ENCODE assay signal across 24 cellular contexts in the genomic region with DNA sequence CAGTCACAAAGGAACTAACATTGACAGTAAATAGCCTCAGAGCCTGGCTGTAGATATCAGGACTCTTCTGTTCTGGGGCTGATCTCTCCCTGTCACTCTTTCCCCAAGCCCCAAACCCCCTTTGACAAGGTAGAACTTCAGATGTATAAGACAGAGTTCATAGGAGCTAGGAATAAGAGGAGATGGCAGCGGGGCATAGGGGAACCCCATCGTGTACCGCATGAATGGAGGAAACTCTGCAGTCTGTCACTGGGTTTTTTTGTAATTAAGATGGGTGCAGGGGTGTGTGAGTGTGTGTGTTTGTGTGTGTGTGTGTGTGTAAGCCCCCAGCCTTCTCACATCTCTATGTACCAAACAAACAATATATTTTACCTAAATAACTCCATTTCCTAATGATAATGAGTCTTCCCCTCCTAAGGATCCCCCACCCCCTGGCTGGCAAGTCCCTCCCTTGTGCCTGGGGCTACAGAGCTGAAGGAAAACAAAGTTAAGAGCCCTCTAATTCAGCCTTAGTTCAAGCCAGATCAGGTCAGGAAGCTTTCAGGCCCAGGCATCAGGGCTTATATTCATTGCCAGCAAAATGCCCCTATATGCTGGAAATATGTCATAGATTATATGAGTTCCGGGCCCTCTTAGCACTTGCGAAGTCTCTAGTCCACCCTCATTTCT. TPM values are rescaled to one million over a fixed set of nuclear protein-coding genes. Genes with fewer than 3 reads are reported as not detected.
DNase-seq lines count a peak whose midpoint lies in the region; FAIRE-seq and TF ChIP-seq lines count a peak whose summit lies in the region.
"Had no signal": no experiment of that assay in that cellular context is flagged by ENCODE, and none has a peak within 500 bp of the region (broad histone marks: within the 10 kb centered on the region; RNA-seq: fewer than 3 reads in every experiment).

No MANE protein-coding gene starts in this region.

- no peak overlapping the region for H3K4ac ChIP-seq in H1 (replicated peaks; ENCODE audit: insufficient read length, low read depth, low read length)

- H2AFZ ChIP-seq in Loucy (ENCODE audit: low read length) (no peak overlapping the region), H1 (ENCODE audit: low read length) (no peak overlapping the region)

- H2AK5ac ChIP-seq in H1 (ENCODE audit: low read depth, low read length): no peak overlapping the region

- H2BK120ac ChIP-seq in H1 (replicated peaks; ENCODE audit: low read depth, low read length): no peak overlapping the region

- no peak overlapping the region for H3K23ac ChIP-seq in H1 (ENCODE audit: insufficient read length)

- no peaks in the 10 kb centered on the region for H3F3A ChIP-seq in Loucy (ENCODE audit: low read depth)

- no peak overlapping the region for H4K8ac ChIP-seq in H1 (ENCODE audit: extremely low read depth, insufficient read depth, low read length)

- POLR2A ChIA-PET in H1 (lab: Charles Lee; ENCODE audit: partially characterized antibody): no interaction called here

- H4K5ac ChIP-seq in H1 (ENCODE audit: insufficient read length, low read depth, low read length): no peak overlapping the region

- H4K20me1 ChIP-seq in Loucy (ENCODE audit: insufficient read depth, low read length, poor library complexity, severe bottlenecking): peaks cover 83% of the 10 kb centered on the region
- H4K20me1 ChIP-seq in H1 (replicated peaks in 1 of 2; ENCODE audit: control insufficient read depth in 1 of 2, insufficient read depth in 2 of 2, low read length in 2 of 2): peaks cover 10 to 11% of the 10 kb centered on the region in 2 experiments

- no peaks in the 10 kb centered on the region for H3K27me3 ChIP-seq in Loucy (ENCODE audit: insufficient read depth, low read length, poor library complexity, severe bottlenecking)
- H3K27me3 ChIP-seq in H1 (replicated peaks in 1 of 4; ENCODE audit: control insufficient read depth in 3 of 4, extremely low read depth in 1 of 4, insufficient read depth in 3 of 4, low read length in 3 of 4): peaks cover 95 to 100% (median 99%) of the 10 kb centered on the region in 4 experiments
- H3K27me3 ChIP-seq in skeletal muscle tissue (ENCODE audit: control insufficient read depth in 3 of 3, insufficient read depth in 3 of 3, low read length in 3 of 3): peaks cover 0 to 3% (median 3%) of the 10 kb centered on the region in 3 donors
- H3K27me3 ChIP-seq: breast epithelium had no signal

- TF ChIP-seq RAD21 in H1 (IDR thresholded peaks at IDR 0.05 in 1 of 2, conservative IDR thresholded peaks at IDR 0.05 in 1 of 2; ENCODE audit: low read depth in 2 of 2, low read length in 2 of 2): no peak

- TF ChIP-seq EP300 in H1 (IDR thresholded peaks at IDR 0.05; ENCODE audit: borderline replicate concordance in 1 of 2, low read depth in 2 of 2, low read length in 2 of 2): no peak

- no peak overlapping the region for H3K9ac ChIP-seq in Loucy (ENCODE audit: low read depth, low read length, poor library complexity, severe bottlenecking)
- H3K9ac ChIP-seq in H1 (replicated peaks in 1 of 4; ENCODE audit: extremely low read depth in 1 of 4, low read depth in 3 of 4, low read length in 3 of 4): no peak overlapping the region
- H3K9ac ChIP-seq in skeletal muscle tissue (ENCODE audit: low read depth in 1 of 3, low read length in 3 of 3): no peak overlapping the region
- H3K9ac ChIP-seq: BLaER1 had no signal

- WGBS in H1 (ENCODE audit: extremely low coverage in 1 of 2, insufficient coverage in 1 of 2, insufficient read length in 1 of 2, insufficient replicate concordance in 2 of 2, low coverage in 1 of 2, low lambda C conversion rate in 2 of 2, missing lambda C conversion rate in 1 of 2), 2 experiments: 49% methylated on average over 5 of the region's 5 CpGs; no CpG with 5 or more reads in 1 of the 2 experiments

- peaks cover 95% of the 10 kb centered on the region for H3K79me2 ChIP-seq in Loucy (ENCODE audit: insufficient read depth, low read length)
- H3K79me2 ChIP-seq in H1 (ENCODE audit: control insufficient read depth in 1 of 2, insufficient read depth in 2 of 2, low read length in 2 of 2): no peaks in the 10 kb centered on the region

- TF ChIP-seq CTCF in Loucy (conservative IDR thresholded peaks at IDR 0.05; ENCODE audit: low read length): no peak
- TF ChIP-seq CTCF in H1 (IDR thresholded peaks at IDR 0.05; ENCODE audit: control extremely low read depth in 1 of 3, insufficient read depth in 1 of 3, low read depth in 1 of 3, low read length in 3 of 3): no peak

- H3K9me3 ChIP-seq in Loucy (ENCODE audit: insufficient read depth, low read depth, low read length) (no peaks in the 10 kb centered on the region), H1 (ENCODE audit: insufficient read depth in 2 of 2, low read depth in 1 of 2, low read length in 1 of 2) (no peaks in the 10 kb centered on the region; a peak in 2 of 4 replicates), skeletal muscle tissue (ENCODE audit: control insufficient read depth in 3 of 3, low read length in 3 of 3) (no peaks in the 10 kb centered on the region)
- H3K9me3 ChIP-seq: breast epithelium, heart left ventricle, lower lobe of right lung, pancreas had no signal

- no peak overlapping the region for H2BK15ac ChIP-seq in H1 (ENCODE audit: low read length)

- no peak overlapping the region for H3K56ac ChIP-seq in H1 (replicated peaks; ENCODE audit: insufficient read length, low read depth, low read length)

- CTCF ChIA-PET in H1 (lab: Charles Lee; ENCODE audit: partially characterized antibody): interaction anchor here (0.7 to 20.0 kb wide), 6 partner anchors 9 to 163 kb away, joined by 3 to 339 read pairs (median 5); partner anchors contain the start of gene SMUG1

- no peaks in the 10 kb centered on the region for H3K79me1 ChIP-seq in H1 (ENCODE audit: low read depth, low read length)

- no peak overlapping the region for H3K14ac ChIP-seq in H1 (ENCODE audit: insufficient read length)

- no peak for FAIRE-seq in H1 (lab: Jason Lieb, UNC)
- FAIRE-seq: endometrium, pancreas had no signal

- no peak for TF ChIP-seq POLR2A in H1 (IDR thresholded peaks at IDR 0.05; ENCODE audit: control extremely low read depth in 1 of 2, low read depth in 2 of 2, low read length in 2 of 2)
- TF ChIP-seq POLR2A in erythroblast (IDR thresholded peaks at IDR 0.05; ENCODE audit: low read length): no peak

- H3K4me1 ChIP-seq in Loucy (ENCODE audit: insufficient read depth, low read length, poor library complexity, severe bottlenecking) (peaks cover 58% of the 10 kb centered on the region), H1 (replicated peaks in 1 of 4; ENCODE audit: control insufficient read depth in 3 of 4, insufficient read depth in 4 of 4, low read length in 3 of 4) (peaks cover 0 to 4% (median 3%) of the 10 kb centered on the region in 4 experiments; a peak in 5 of 7 replicates), skeletal muscle tissue (ENCODE audit: control insufficient read depth in 3 of 3, insufficient read depth in 3 of 3, low read length in 3 of 3) (peaks cover 17 to 22% (median 18%) of the 10 kb centered on the region in 3 donors)
- H3K4me1 ChIP-seq: BLaER1, breast epithelium had no signal

- no peak for DNase-seq in H1 (ENCODE audit: low read depth in 1 of 2, low spot score in 2 of 2)
- no peak for DNase-seq in GM19240 (ENCODE audit: insufficient read length, low spot score)
- no peak for DNase-seq in erythroblast (lab: John Stamatoyannopoulos, UW)
- DNase-seq: activated CD4-positive, alpha-beta T cell treated with anti-CD3 and anti-CD28 coated beads, Interleukin-2, amount 10 ng/mL, durations not matched to agents 24 days and 14 days; activated CD8-positive, alpha-beta memory T cell treated with anti-CD3 and anti-CD28 coated beads for 24 hours; activated T-cell treated with anti-CD3 and anti-CD28 coated beads for 4 hours; dorsolateral prefrontal cortex; foreskin melanocyte; heart left ventricle; Kasumi-1; lower lobe of right lung; NCI-H1417 treated with DMSO at 0.1 percent for 48 hours; NCI-H2081; NCI-H526; pancreas; Right ventricle myocardium superior had no signal

- no peak overlapping the region for H4K91ac ChIP-seq in H1 (replicated peaks; ENCODE audit: insufficient read length, low read length)

- H2BK5ac ChIP-seq in H1 (ENCODE audit: low read depth, low read length): no peak overlapping the region

- H3K36me3 ChIP-seq in Loucy (ENCODE audit: insufficient read depth, low read length): peaks cover 10% of the 10 kb centered on the region; the same call in 1 of the 2 replicates
- H3K36me3 ChIP-seq in H1 (ENCODE audit: control insufficient read depth in 2 of 4, insufficient read depth in 4 of 4, low read length in 3 of 4): peaks cover 0 to 9% (median 0%) of the 10 kb centered on the region in 4 experiments; a peak in 1 of 8 replicates
- H3K36me3 ChIP-seq in skeletal muscle tissue (ENCODE audit: control insufficient read depth in 3 of 3, insufficient read depth in 3 of 3, low read length in 3 of 3): no peaks in the 10 kb centered on the region
- H3K36me3 ChIP-seq: BLaER1, breast epithelium, heart left ventricle, lower lobe of right lung, pancreas had no signal

- no peak overlapping the region for H3K27ac ChIP-seq in H1 (ENCODE audit: low read depth, low read length)
- peak overlapping the region; percentile 37 for H3K27ac ChIP-seq in skeletal muscle tissue (ENCODE audit: low read depth, low read length)
- H3K27ac ChIP-seq: BLaER1, dorsolateral prefrontal cortex, heart left ventricle, lower lobe of right lung, pancreas, skin epidermis had no signal

- peak overlapping the region; percentile 49 for H3K4me3 ChIP-seq in Loucy (ENCODE audit: low read length, poor library complexity, severe bottlenecking)
- H3K4me3 ChIP-seq in H1 (ENCODE audit: extremely low read depth in 1 of 4, insufficient read depth in 2 of 4, low read depth in 3 of 4, low read length in 4 of 4): no peak overlapping the region
- H3K4me3 ChIP-seq in skeletal muscle tissue (ENCODE audit: low read length in 3 of 3): no peak overlapping the region
- H3K4me3 ChIP-seq: BLaER1, breast epithelium, dorsolateral prefrontal cortex, heart left ventricle, lower lobe of right lung, pancreas, skin epidermis had no signal

- H3K18ac ChIP-seq in H1 (ENCODE audit: extremely low read depth, low read length): no peak overlapping the region

- no peaks in the 10 kb centered on the region for H3K9me2 ChIP-seq in Loucy (replicated peaks; ENCODE audit: low read depth, low read length)

- H3K23me2 ChIP-seq in H1 (ENCODE audit: low read depth, low read length): no peaks in the 10 kb centered on the region; the same call in 1 of the 2 replicates

- H3K4me2 ChIP-seq in Loucy (ENCODE audit: low read depth, low read length, poor library complexity, severe bottlenecking) (peak overlapping the region; percentile 95), H1 (ENCODE audit: insufficient read depth in 1 of 2, low read depth in 2 of 2, low read length in 2 of 2) (no peak overlapping the region)
- H3K4me2 ChIP-seq: BLaER1 had no signal

- no peak overlapping the region for H2BK20ac ChIP-seq in H1 (ENCODE audit: low read length)

- no peak overlapping the region for H2BK12ac ChIP-seq in H1 (ENCODE audit: low read depth, low read length)

RNA-seq across cellular contexts. Expression of gene HOXC4, which starts 9.1 kb away (rescaled TPM):
- not detected in 2 replicates for total RNA-seq in H1 (2021; fragmentation: NEBNext Ultra II Directional; extraction: Animal tissue kit (Norgen Biotek cat#: 25700))
- not detected in 2 replicates for polyA plus RNA-seq in H1 (2011; rRNA removed)
- not detected for polyA plus RNA-seq in H1 (2011; cell fraction: cytosol; rRNA removed)
- polyA plus RNA-seq in H1 (2011; cell fraction: nucleus; rRNA removed): not detected
- not detected in 4 replicates for polyA plus RNA-seq in H1 (2012, experiment 1 of 2)
- polyA plus RNA-seq in H1 (2012, experiment 2 of 2): not detected
- polyA plus RNA-seq in H1 (2013, experiment 1 of 2): 0.02 TPM
- polyA plus RNA-seq in H1 (2013, experiment 2 of 2): 0.02 TPM
- polyA minus RNA-seq in H1 (2011; rRNA and poly(A)+ RNA removed): not detected in 2 replicates
- not detected for polyA minus RNA-seq in H1 (2011; cell fraction: cytosol; rRNA and poly(A)+ RNA removed)
- polyA minus RNA-seq in H1 (2011; cell fraction: nucleus; rRNA and poly(A)+ RNA removed): not detected
- 1.0 TPM for total RNA-seq in skeletal muscle tissue
- total RNA-seq: activated CD4-positive, alpha-beta T cell treated with anti-CD3 and anti-CD28 coated beads, Interleukin-2, amount 10 ng/mL, durations not matched to agents 24 days and 14 days; chondrocyte; Right ventricle myocardium superior had no signal
- polyA plus RNA-seq: neural cell had no signal

RNA-seq across cellular contexts. Expression of gene HOXC5, which starts 11.7 kb away (rescaled TPM):
- total RNA-seq in H1 (2021; fragmentation: NEBNext Ultra II Directional; extraction: Animal tissue kit (Norgen Biotek cat#: 25700)): not detected in 2 replicates
- not detected in 2 replicates for polyA plus RNA-seq in H1 (2011; rRNA removed)
- polyA plus RNA-seq in H1 (2011; cell fraction: cytosol; rRNA removed): not detected
- polyA plus RNA-seq in H1 (2011; cell fraction: nucleus; rRNA removed): not detected
- polyA plus RNA-seq in H1 (2012, experiment 1 of 2): not detected in 4 replicates
- not detected for polyA plus RNA-seq in H1 (2012, experiment 2 of 2)
- not detected for polyA plus RNA-seq in H1 (2013, experiment 1 of 2)
- polyA plus RNA-seq in H1 (2013, experiment 2 of 2): not detected
- polyA minus RNA-seq in H1 (2011; rRNA and poly(A)+ RNA removed): not detected in 2 replicates
- not detected for polyA minus RNA-seq in H1 (2011; cell fraction: cytosol; rRNA and poly(A)+ RNA removed)
- polyA minus RNA-seq in H1 (2011; cell fraction: nucleus; rRNA and poly(A)+ RNA removed): not detected
- 0.52 TPM for total RNA-seq in skeletal muscle tissue
- total RNA-seq: activated CD4-positive, alpha-beta T cell treated with anti-CD3 and anti-CD28 coated beads, Interleukin-2, amount 10 ng/mL, durations not matched to agents 24 days and 14 days; chondrocyte; dorsolateral prefrontal cortex; heart left ventricle; lower lobe of right lung; pancreas; Right ventricle myocardium superior had no signal
- polyA plus RNA-seq: heart left ventricle, neural cell, pancreas had no signal

RNA-seq across cellular contexts. Expression of gene HOXC6, which starts 16.3 kb away (rescaled TPM):
- total RNA-seq in H1 (2021; fragmentation: NEBNext Ultra II Directional; extraction: Animal tissue kit (Norgen Biotek cat#: 25700)): not detected in 2 replicates
- not detected in 2 replicates for polyA plus RNA-seq in H1 (2011; rRNA removed)
- polyA plus RNA-seq in H1 (2011; cell fraction: cytosol; rRNA removed): not detected
- not detected for polyA plus RNA-seq in H1 (2011; cell fraction: nucleus; rRNA removed)
- polyA plus RNA-seq in H1 (2012, experiment 1 of 2): not detected in 4 replicates
- not detected for polyA plus RNA-seq in H1 (2012, experiment 2 of 2)
- not detected for polyA plus RNA-seq in H1 (2013, experiment 1 of 2)
- not detected for polyA plus RNA-seq in H1 (2013, experiment 2 of 2)
- polyA minus RNA-seq in H1 (2011; rRNA and poly(A)+ RNA removed): not detected in 2 replicates
- not detected for polyA minus RNA-seq in H1 (2011; cell fraction: cytosol; rRNA and poly(A)+ RNA removed)
- not detected for polyA minus RNA-seq in H1 (2011; cell fraction: nucleus; rRNA and poly(A)+ RNA removed)
- total RNA-seq in skeletal muscle tissue: 2.6 TPM
- total RNA-seq: activated CD4-positive, alpha-beta T cell treated with anti-CD3 and anti-CD28 coated beads, Interleukin-2, amount 10 ng/mL, durations not matched to agents 24 days and 14 days; chondrocyte; dorsolateral prefrontal cortex had no signal
- polyA plus RNA-seq: neural cell had no signal

RNA-seq across cellular contexts. Expression of gene HOXC8, which starts 35.8 kb away (rescaled TPM):
- total RNA-seq in H1 (2021; fragmentation: NEBNext Ultra II Directional; extraction: Animal tissue kit (Norgen Biotek cat#: 25700)): not detected in 2 replicates
- polyA plus RNA-seq in H1 (2011; rRNA removed): not detected in 2 replicates
- polyA plus RNA-seq in H1 (2011; cell fraction: cytosol; rRNA removed): not detected
- polyA plus RNA-seq in H1 (2011; cell fraction: nucleus; rRNA removed): not detected
- 0.09 TPM in 1 of 4 replicates, not detected in the others for polyA plus RNA-seq in H1 (2012, experiment 1 of 2)
- not detected for polyA plus RNA-seq in H1 (2012, experiment 2 of 2)
- not detected for polyA plus RNA-seq in H1 (2013, experiment 1 of 2)
- not detected for polyA plus RNA-seq in H1 (2013, experiment 2 of 2)
- polyA minus RNA-seq in H1 (2011; rRNA and poly(A)+ RNA removed): not detected in 2 replicates
- not detected for polyA minus RNA-seq in H1 (2011; cell fraction: cytosol; rRNA and poly(A)+ RNA removed)
- not detected for polyA minus RNA-seq in H1 (2011; cell fraction: nucleus; rRNA and poly(A)+ RNA removed)
- 0.52 TPM for total RNA-seq in skeletal muscle tissue
- total RNA-seq: activated CD4-positive, alpha-beta T cell treated with anti-CD3 and anti-CD28 coated beads, Interleukin-2, amount 10 ng/mL, durations not matched to agents 24 days and 14 days; chondrocyte; dorsolateral prefrontal cortex; heart left ventricle; lower lobe of right lung; pancreas; Right ventricle myocardium superior had no signal
- polyA plus RNA-seq: heart left ventricle, neural cell, pancreas had no signal

RNA-seq across cellular contexts. Expression of gene HOXC9, which starts 44.6 kb away (rescaled TPM):
- not detected in 2 replicates for total RNA-seq in H1 (2021; fragmentation: NEBNext Ultra II Directional; extraction: Animal tissue kit (Norgen Biotek cat#: 25700))
- polyA plus RNA-seq in H1 (2011; rRNA removed): not detected in 2 replicates
- not detected for polyA plus RNA-seq in H1 (2011; cell fraction: cytosol; rRNA removed)
- not detected for polyA plus RNA-seq in H1 (2011; cell fraction: nucleus; rRNA removed)
- not detected in 4 replicates for polyA plus RNA-seq in H1 (2012, experiment 1 of 2)
- not detected for polyA plus RNA-seq in H1 (2012, experiment 2 of 2)
- not detected for polyA plus RNA-seq in H1 (2013, experiment 1 of 2)
- not detected for polyA plus RNA-seq in H1 (2013, experiment 2 of 2)
- polyA minus RNA-seq in H1 (2011; rRNA and poly(A)+ RNA removed): not detected in 2 replicates
- not detected for polyA minus RNA-seq in H1 (2011; cell fraction: cytosol; rRNA and poly(A)+ RNA removed)
- polyA minus RNA-seq in H1 (2011; cell fraction: nucleus; rRNA and poly(A)+ RNA removed): not detected
- 4.2 TPM for total RNA-seq in skeletal muscle tissue
- total RNA-seq: activated CD4-positive, alpha-beta T cell treated with anti-CD3 and anti-CD28 coated beads, Interleukin-2, amount 10 ng/mL, durations not matched to agents 24 days and 14 days; chondrocyte; dorsolateral prefrontal cortex; heart left ventricle; lower lobe of right lung; Right ventricle myocardium superior had no signal
- polyA plus RNA-seq: heart left ventricle, neural cell had no signal
